8 cellular contexts compared by ENCODE assay signal in the genomic region with DNA sequence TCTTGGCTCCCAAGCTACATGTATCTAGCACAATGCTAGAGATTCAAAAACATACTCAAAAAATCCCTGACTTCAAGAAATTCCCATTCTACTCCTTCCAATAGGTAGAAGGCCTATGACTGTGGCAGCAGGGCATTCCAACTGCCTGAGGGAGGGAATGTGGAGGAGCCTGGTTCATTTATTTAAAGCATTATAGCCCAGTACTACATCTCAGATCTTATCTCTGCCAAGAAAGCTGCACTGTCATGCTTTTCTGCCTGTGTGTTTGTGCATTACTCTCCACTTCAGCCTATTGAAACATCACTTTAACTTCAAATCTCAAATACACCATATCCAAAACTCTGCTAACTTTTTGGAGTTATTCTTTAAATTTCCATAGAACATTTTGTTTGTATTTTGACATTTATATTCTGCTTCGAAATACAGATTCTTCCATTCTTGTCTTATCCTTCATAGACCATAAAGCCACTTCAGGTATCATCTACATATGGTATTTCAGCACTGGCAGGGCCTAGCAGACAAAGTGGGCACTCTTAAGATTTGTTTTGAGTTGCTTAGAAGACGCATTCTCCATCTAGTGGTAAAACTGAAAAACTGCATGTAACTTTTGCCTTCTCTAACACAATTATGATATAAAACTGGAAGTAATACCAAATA. TPM values are rescaled to one million over a fixed set of nuclear protein-coding genes. Genes with fewer than 3 reads are reported as not detected.
A peak's percentile ranks its signal among the peaks of the same experiment; 100 is the strongest.
DNase-seq lines count a peak whose midpoint lies in the region; ATAC-seq and FAIRE-seq lines count a peak whose summit lies in the region.

No MANE protein-coding gene starts in this region.

- ATAC-seq in HG03432 (IDR thresholded peaks at IDR 0.05; ENCODE audit: unreplicated experiment): peak; percentile 58

- DNase-seq in ACHN: peak; percentile 62
- peak; percentile 17 for DNase-seq in GM04504 (ENCODE audit: low read depth)
- DNase-seq in RKO (ENCODE audit: low spot score): peak; percentile 84
- peak; percentile 53 for DNase-seq in myocyte (ENCODE audit: low read depth)
- no peak for DNase-seq in stimulated activated CD8-positive, alpha-beta memory T cell treated with anti-CD3 and anti-CD28 coated beads, Interleukin-4, amount 100 ng/mL, for 48 hours
- no peak for DNase-seq in activated CD4-positive, alpha-beta T cell treated with anti-CD3 and anti-CD28 coated beads, Interleukin-2, amount 50 U/mL, for 48 hours

- in situ Hi-C loops in ACHN (cut with HindIII; ENCODE audit: low pct_ligation_motif_present, low pct_unique_long_range_greater_than_20kb, low sequenced_read_pairs): no loop called here

- peak; percentile 90 for FAIRE-seq in endometrium (lab: Jason Lieb, UNC)

RNA-seq across cellular contexts. Expression of a gene that starts 59.1 kb away (rescaled TPM):
- 38.5 and 38.9 TPM in 2 replicates for total RNA-seq in myocyte
- 12.6 TPM for polyA plus RNA-seq in myocyte (2012)

Comparison
In these comparisons a context has a peak if more than half of its experiments do, and no peak if none do; other contexts are left out.
1. DNase-seq: peak in ACHN (single experiment), GM04504 (single experiment), RKO (single experiment) and myocyte (single experiment); none in stimulated activated CD8-positive, alpha-beta memory T cell treated with anti-CD3 and anti-CD28 coated beads, Interleukin-4, amount 100 ng/mL, for 48 hours (single experiment) and activated CD4-positive, alpha-beta T cell treated with anti-CD3 and anti-CD28 coated beads, Interleukin-2, amount 50 U/mL, for 48 hours (0 of 2).